ENCODE assay signal across 8 cellular contexts in genomic region chr1:70221241-70222077, GRCh38. TPM values are rescaled to one million over a fixed set of nuclear protein-coding genes. Genes with fewer than 3 reads are reported as not detected.
DNase-seq lines count a peak whose midpoint lies in the region; ATAC-seq and TF ChIP-seq lines count a peak whose summit lies in the region.

Gene SRSF11, plus strand, starts transcription at chr1:70221380. Its CDS starts 257 bp downstream, at chr1:70221637.

- WGBS in lower leg skin, 2 donors = 0 to 1% methylated on average over 64 to 68 of the region's 70 CpGs

- H3K4me3 Mint-ChIP-seq in activated CD4-positive, alpha-beta memory T cell treated with anti-CD3 and anti-CD28 coated beads for 36 hours = peak within 1 kb of the TSS; percentile 91

- peak within 1 kb of the TSS; percentile 97 for H3K27ac Mint-ChIP-seq in activated CD4-positive, alpha-beta memory T cell treated with anti-CD3 and anti-CD28 coated beads for 36 hours

- H3K36me3 Mint-ChIP-seq in activated CD4-positive, alpha-beta memory T cell treated with anti-CD3 and anti-CD28 coated beads for 36 hours = peaks cover 29% of the 10 kb centered on the region

- peak; percentile 94 for ATAC-seq in GM19395 (IDR thresholded peaks at IDR 0.05; ENCODE audit: unreplicated experiment)
- ATAC-seq in HG03565 (IDR thresholded peaks at IDR 0.05; ENCODE audit: unreplicated experiment) = peak; percentile 87

- TF ChIP-seq POLR2A in lower leg skin (IDR thresholded peaks at IDR 0.05) = peak in 1 of 2 donors; percentile 55

- H3K4me3 ChIP-seq in duodenal mucosa (ENCODE audit: low read depth in 1 of 2, low read length in 2 of 2) = peak within 1 kb of the TSS; percentile 82 to 94
- peak within 1 kb of the TSS; percentile 64 for H3K4me3 ChIP-seq in lower leg skin (ENCODE audit: low read depth, poor library complexity, severe bottlenecking)

- CTCF ChIA-PET in activated CD4-positive, alpha-beta memory T cell treated with anti-CD3 and anti-CD28 coated beads for 36 hours (lab: Charles Lee) = interaction anchor here (0.6 to 1.1 kb wide), 3 partner anchors 15 to 48 kb away, joined by 3 to 8 read pairs (median 4); partner anchors contain the start of gene LRRC40

- peaks cover 39% of the 10 kb centered on the region for H3K4me1 Mint-ChIP-seq in activated CD4-positive, alpha-beta memory T cell treated with anti-CD3 and anti-CD28 coated beads for 36 hours (ENCODE audit: low read depth)

- H3K36me3 ChIP-seq in duodenal mucosa (ENCODE audit: control insufficient read depth in 1 of 2, insufficient read depth in 2 of 2, low read length in 2 of 2) = peaks cover 4 to 16% of the 10 kb centered on the region in 2 donors

- no peak for TF ChIP-seq CTCF in lower leg skin (IDR thresholded peaks at IDR 0.05)

- H3K4me1 ChIP-seq in duodenal mucosa (ENCODE audit: control insufficient read depth in 1 of 2, insufficient read depth in 2 of 2, low read length in 2 of 2) = peaks cover 14 to 23% of the 10 kb centered on the region in 2 donors

- POLR2A ChIA-PET in activated CD4-positive, alpha-beta memory T cell treated with anti-CD3 and anti-CD28 coated beads for 36 hours (lab: Charles Lee) = interaction anchor here (0.9 to 3.1 kb wide), 8 partner anchors 11 to 190 kb away, joined by 3 to 21 read pairs (median 6); partner anchors contain the start of genes ANKRD13C, CTH and LRRC40

- H3K27ac ChIP-seq in duodenal mucosa (ENCODE audit: low read depth, low read length) = peak within 1 kb of the TSS; percentile 98

- no peaks in the 10 kb centered on the region for H3K9me3 ChIP-seq in duodenal mucosa (ENCODE audit: control insufficient read depth in 1 of 2, low read length in 2 of 2)

- no peaks in the 10 kb centered on the region for H3K27me3 Mint-ChIP-seq in activated CD4-positive, alpha-beta memory T cell treated with anti-CD3 and anti-CD28 coated beads for 36 hours

- H3K27me3 ChIP-seq in duodenal mucosa (ENCODE audit: control insufficient read depth in 1 of 2, insufficient read depth in 2 of 2, low read length in 2 of 2) = no peaks in the 10 kb centered on the region

- no peaks in the 10 kb centered on the region for H3K9me3 Mint-ChIP-seq in activated CD4-positive, alpha-beta memory T cell treated with anti-CD3 and anti-CD28 coated beads for 36 hours

- intact Hi-C loops in activated CD4-positive, alpha-beta memory T cell treated with anti-CD3 and anti-CD28 coated beads for 36 hours (cut with micrococcal nuclease) = loop anchor here (1.0 to 5.0 kb wide), 6 partner anchors 8 to 860 kb away; partner anchors contain the start of genes ANKRD13C, LRRC40 and ZRANB2
- intact Hi-C loops in lower leg skin (cut with DNase I; ENCODE audit: low total_unique reads) = no loop called here

- H3K9ac ChIP-seq in duodenal mucosa (ENCODE audit: low read depth in 1 of 2, low read length in 2 of 2) = peak within 1 kb of the TSS; percentile 85 to 97

- DNase-seq in CD1c-positive myeloid dendritic cell (ENCODE audit: extremely low spot score) (peak; percentile 97), NCI-H774 (lab: John Stamatoyannopoulos, UW) (peak; percentile 90), lower leg skin (ENCODE audit: low spot score in 2 of 2) (peak; percentile 94 to 99)
- peak; percentile 98 for DNase-seq in activated CD4-positive, alpha-beta memory T cell treated with anti-CD3 and anti-CD28 coated beads for 36 hours
- peak; percentile 95 to 96 for DNase-seq in stimulated activated CD4-positive, alpha-beta T cell treated with anti-CD3 and anti-CD28 coated beads, Interleukin-4, amount 100 ng/mL, for 48 hours (ENCODE audit: low read depth in 2 of 2)

RNA-seq across cellular contexts. Expression of gene SRSF11, which starts in this region (rescaled TPM):
- 100 to 1,000 TPM; 156 to 164 TPM for total RNA-seq in activated CD4-positive, alpha-beta memory T cell treated with anti-CD3 and anti-CD28 coated beads for 36 hours
- 100 to 1,000 TPM in 2 of 4 donors, 10 to 100 TPM in 2; 59.2 to 153 (median 98.7) TPM for total RNA-seq in lower leg skin

Comparison
In these comparisons a context has a peak if more than half of its experiments do, and no peak if none do; other contexts are left out.
1. Peak in every context shown above with its lines: DNase-seq, ATAC-seq, H3K4me3 ChIP-seq and H3K27ac ChIP-seq.